Comparison of ENCODE assay signal across 8 cellular contexts in genomic region chr15:41558400-41559238, GRCh38. TPM values are rescaled to one million over a fixed set of nuclear protein-coding genes. Genes with fewer than 3 reads are reported as not detected.
DNase-seq lines count a peak whose midpoint lies in the region; ATAC-seq and TF ChIP-seq lines count a peak whose summit lies in the region.

TYRO3 (plus strand) TSS chr15:41559212; CDS start chr15:41559258, 46 bp downstream.

- no peak for TF ChIP-seq CTCF in endodermal cell (conservative IDR thresholded peaks at IDR 0.05)

- peak within 1 kb of the TSS; percentile 93 for H3K4me3 Mint-ChIP-seq in endodermal cell

- ATAC-seq in HG02884 (IDR thresholded peaks at IDR 0.05; ENCODE audit: unreplicated experiment): no peak

- H3K9me3 Mint-ChIP-seq in endodermal cell: no peaks in the 10 kb centered on the region

- peaks cover 4% of the 10 kb centered on the region for H3K27me3 Mint-ChIP-seq in endodermal cell (ENCODE audit: insufficient read depth)

- H3K27ac ChIP-seq in endodermal cell (ENCODE audit: low read depth, low read length): no peak within 1 kb of the TSS

- no peaks in the 10 kb centered on the region for H3K27me3 ChIP-seq in endodermal cell (ENCODE audit: control insufficient read depth, insufficient read depth, low read length, poor library complexity, severe bottlenecking)

- H3K4me1 Mint-ChIP-seq in endodermal cell: peaks cover 54% of the 10 kb centered on the region

- WGBS in endodermal cell (ENCODE audit: insufficient coverage in 1 of 2, insufficient read length in 1 of 2), 2 experiments: 1 to 3% methylated on average over 40 to 81 of the region's 81 CpGs

- H3K27ac Mint-ChIP-seq in endodermal cell: peak within 1 kb of the TSS; percentile 90

- peak; percentile 18 for DNase-seq in NCI-H1092 treated with DMSO at 0.1 percent for 48 hours (lab: John Stamatoyannopoulos, UW)
- no peak for DNase-seq in NCI-H1092 (lab: John Stamatoyannopoulos, UW)
- peak; percentile 8 for DNase-seq in NCI-H226
- DNase-seq in activated CD8-positive, alpha-beta memory T cell treated with anti-CD3 and anti-CD28 coated beads, Interleukin-2, amount 50 U/mL, for 24 hours (ENCODE audit: extremely low read depth): peak; percentile 24
- peak; percentile 85 for DNase-seq in endodermal cell
- DNase-seq in midbrain (lab: John Stamatoyannopoulos, UW): peak; percentile 77
- DNase-seq in stimulated activated CD8-positive, alpha-beta memory T cell treated with anti-CD3 and anti-CD28 coated beads, Interleukin-15, amount 100 ng/mL, for 24 hours (ENCODE audit: low read depth): peak; percentile 37

- peaks cover 24% of the 10 kb centered on the region for H3K36me3 ChIP-seq in endodermal cell (ENCODE audit: control insufficient read depth, insufficient read depth, low read length)

- H3K9me3 ChIP-seq in endodermal cell (ENCODE audit: control insufficient read depth, low read length): no peaks in the 10 kb centered on the region

- peaks cover 20% of the 10 kb centered on the region for H3K36me3 Mint-ChIP-seq in endodermal cell (ENCODE audit: low read depth)

- H3K4me3 ChIP-seq in endodermal cell (ENCODE audit: low read length): peak within 1 kb of the TSS; percentile 94

- H3K9ac ChIP-seq in endodermal cell (ENCODE audit: extremely low read depth, low read length, poor library complexity, severe bottlenecking): peak within 1 kb of the TSS; percentile 72

- H3K4me1 ChIP-seq in endodermal cell (ENCODE audit: control insufficient read depth, insufficient read depth, low read length): peaks cover 28% of the 10 kb centered on the region

RNA-seq across cellular contexts. Expression of gene TYRO3, which starts in this region (rescaled TPM):
- 100 to 1,000 TPM; 293 to 311 TPM for total RNA-seq in endodermal cell
- 86.7 TPM for polyA plus RNA-seq in endodermal cell (2013, experiment 1 of 2)
- 76.1 TPM for polyA plus RNA-seq in endodermal cell (2013, experiment 2 of 2)
